ENCODE assay signal across 14 cellular contexts in the genomic region with DNA sequence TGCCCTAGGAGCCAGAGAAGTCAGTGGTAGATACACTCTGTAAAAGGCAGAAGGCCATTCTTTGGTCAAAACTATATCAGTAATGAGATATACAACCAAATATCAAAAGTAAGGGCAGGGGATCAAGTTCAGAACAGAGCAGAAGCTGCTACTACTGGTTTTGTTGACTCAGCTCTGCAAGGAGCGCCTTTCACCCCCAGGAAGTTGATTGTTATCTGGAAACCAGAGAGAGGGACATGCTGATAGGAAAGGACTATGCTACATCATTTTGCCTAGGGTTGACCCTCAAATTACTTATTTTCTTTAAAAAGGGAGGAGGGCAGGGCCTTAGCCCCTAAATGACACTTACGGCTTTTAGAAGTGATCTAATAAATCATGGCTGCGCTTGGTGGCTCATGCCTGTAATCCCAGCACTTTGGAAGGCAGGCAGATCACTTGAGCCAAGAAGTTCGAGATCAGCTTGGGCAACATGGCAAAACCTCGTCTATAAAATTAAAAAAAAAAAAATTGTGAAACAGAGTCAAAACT.
DNase-seq lines count a peak whose midpoint lies in the region; ATAC-seq and TF ChIP-seq lines count a peak whose summit lies in the region.
"Had no signal": no experiment of that assay in that cellular context is flagged by ENCODE, and none has a peak within 500 bp of the region (broad histone marks: within the 10 kb centered on the region; RNA-seq: fewer than 3 reads in every experiment).

No MANE protein-coding gene starts in this region.

- H3K9me3 ChIP-seq in Karpas-422 (ENCODE audit: low read length) = no peaks in the 10 kb centered on the region

- no peak overlapping the region for H3K27ac Mint-ChIP-seq in GM23338
- peak overlapping the region; percentile 30 for H3K27ac Mint-ChIP-seq in central memory CD8-positive, alpha-beta T cell (ENCODE audit: low read depth)
- H3K27ac Mint-ChIP-seq in nephron progenitor cell = peak overlapping the region; percentile 89
- H3K27ac Mint-ChIP-seq: CD4-positive, CD25-positive, alpha-beta regulatory T cell had no signal

- H3K27me3 ChIP-seq in GM23338 (ENCODE audit: insufficient read depth) = no peaks in the 10 kb centered on the region
- H3K27me3 ChIP-seq in Karpas-422 (ENCODE audit: low read length) = no peaks in the 10 kb centered on the region

- peak overlapping the region; percentile 30; the same call in 1 of the 2 replicates for H2AFZ ChIP-seq in GM23338
- H2AFZ ChIP-seq in Karpas-422 (ENCODE audit: low read length) = no peak overlapping the region
- H2AFZ ChIP-seq: GM23248 had no signal

- H3K27me3 Mint-ChIP-seq in GM23338 (ENCODE audit: insufficient read depth, low read depth, poor library complexity) (no peaks in the 10 kb centered on the region), nephron progenitor cell (ENCODE audit: low read depth, poor library complexity) (no peaks in the 10 kb centered on the region)
- peaks cover 18% of the 10 kb centered on the region for H3K27me3 Mint-ChIP-seq in central memory CD8-positive, alpha-beta T cell

- H3K4me3 ChIP-seq in GM23338 (no peak overlapping the region), Karpas-422 (ENCODE audit: low read length) (no peak overlapping the region)
- H3K4me3 ChIP-seq: GM23248 had no signal

- H4K20me1 ChIP-seq in GM23338 (replicated peaks; ENCODE audit: insufficient read depth) (no peaks in the 10 kb centered on the region), Karpas-422 (ENCODE audit: insufficient read depth, low read depth, low read length) (no peaks in the 10 kb centered on the region)

- H3K9ac ChIP-seq in Karpas-422 (ENCODE audit: low read length) = no peak overlapping the region
- H3K9ac ChIP-seq: GM23248 had no signal

- TF ChIP-seq CTCF in GM23338 (conservative IDR thresholded peaks at IDR 0.05; ENCODE audit: low read depth in 2 of 2) (no peak), nephron progenitor cell (IDR thresholded peaks at IDR 0.05) (no peak)

- H3F3A ChIP-seq in GM23338 (replicated peaks; ENCODE audit: low read depth) = no peaks in the 10 kb centered on the region

- H3K4me2 ChIP-seq in GM23338 (no peak overlapping the region), Karpas-422 (ENCODE audit: low read depth, low read length, poor library complexity, severe bottlenecking) (no peak overlapping the region)

- no peak for DNase-seq in GM23338 (ENCODE audit: low spot score)
- peak; percentile 65 for DNase-seq in NCI-H69 (lab: John Stamatoyannopoulos, UW)
- no peak for DNase-seq in central memory CD8-positive, alpha-beta T cell (ENCODE audit: low spot score in 2 of 2)
- peak; percentile 4 for DNase-seq in nephron progenitor cell
- no peak for DNase-seq in amniotic stem cell (lab: John Stamatoyannopoulos, UW)
- no peak for DNase-seq in Karpas-422
- DNase-seq: CD4-positive, CD25-positive, alpha-beta regulatory T cell; GM23248; NCI-H1436; NCI-H2081; NCI-H226; NCI-H524 treated with DMSO at 0.1 percent for 48 hours had no signal

- H3K4me1 ChIP-seq in GM23338 (ENCODE audit: insufficient read depth) (no peaks in the 10 kb centered on the region), Karpas-422 (ENCODE audit: low read length) (no peaks in the 10 kb centered on the region)

- ATAC-seq in GM23338 (peak; percentile 44; the same call in 1 of the 3 replicates), GM19035 (IDR thresholded peaks at IDR 0.05; ENCODE audit: unreplicated experiment) (no peak)
- no peak for ATAC-seq in central memory CD8-positive, alpha-beta T cell (replicated peaks; ENCODE audit: extremely low read depth, poor library complexity, severe bottlenecking)

- H3K4me3 Mint-ChIP-seq in GM23338 = no peak overlapping the region
- H3K4me3 Mint-ChIP-seq in central memory CD8-positive, alpha-beta T cell = no peak overlapping the region
- no peak overlapping the region for H3K4me3 Mint-ChIP-seq in nephron progenitor cell
- H3K4me3 Mint-ChIP-seq: CD4-positive, CD25-positive, alpha-beta regulatory T cell had no signal

- H3K9me2 ChIP-seq in GM23338 (ENCODE audit: insufficient read depth) (no peaks in the 10 kb centered on the region), Karpas-422 (replicated peaks; ENCODE audit: insufficient read depth, low read length) (no peaks in the 10 kb centered on the region)

- H3K79me2 ChIP-seq in GM23338 (replicated peaks; ENCODE audit: insufficient read depth) (no peaks in the 10 kb centered on the region), Karpas-422 (ENCODE audit: low read length) (no peaks in the 10 kb centered on the region)

- no peak overlapping the region for H3K27ac ChIP-seq in GM23338 (ENCODE audit: low read depth)
- no peak overlapping the region for H3K27ac ChIP-seq in Karpas-422 (ENCODE audit: low read length)
- H3K27ac ChIP-seq: GM23248, RWPE1 had no signal

- no peaks in the 10 kb centered on the region for H3K9me3 Mint-ChIP-seq in GM23338
- H3K9me3 Mint-ChIP-seq in central memory CD8-positive, alpha-beta T cell = no peaks in the 10 kb centered on the region
- H3K9me3 Mint-ChIP-seq in nephron progenitor cell = no peaks in the 10 kb centered on the region

- H3K36me3 ChIP-seq in GM23338 (ENCODE audit: insufficient read depth) (no peaks in the 10 kb centered on the region), Karpas-422 (ENCODE audit: insufficient read depth, low read length) (no peaks in the 10 kb centered on the region)

- H3K4me1 Mint-ChIP-seq in GM23338 = peaks cover 9% of the 10 kb centered on the region
- H3K4me1 Mint-ChIP-seq in central memory CD8-positive, alpha-beta T cell = no peaks in the 10 kb centered on the region
- peaks cover 31% of the 10 kb centered on the region for H3K4me1 Mint-ChIP-seq in nephron progenitor cell
- H3K4me1 Mint-ChIP-seq: CD4-positive, CD25-positive, alpha-beta regulatory T cell had no signal

- H3K36me3 Mint-ChIP-seq in GM23338 (ENCODE audit: low read depth) (no peaks in the 10 kb centered on the region), nephron progenitor cell (ENCODE audit: low read depth) (no peaks in the 10 kb centered on the region)
- no peaks in the 10 kb centered on the region for H3K36me3 Mint-ChIP-seq in central memory CD8-positive, alpha-beta T cell (ENCODE audit: insufficient read depth)
- H3K36me3 Mint-ChIP-seq: CD4-positive, CD25-positive, alpha-beta regulatory T cell had no signal

TF ChIP-seq in GM23338, 12 proteins besides CTCF, POLR2A, EP300 and RAD21 (continues in another document):
- no peak for TF ChIP-seq EZH2 (IDR thresholded peaks at IDR 0.05; ENCODE audit: low read depth, unreplicated experiment)
- TF ChIP-seq, protein P1, sequence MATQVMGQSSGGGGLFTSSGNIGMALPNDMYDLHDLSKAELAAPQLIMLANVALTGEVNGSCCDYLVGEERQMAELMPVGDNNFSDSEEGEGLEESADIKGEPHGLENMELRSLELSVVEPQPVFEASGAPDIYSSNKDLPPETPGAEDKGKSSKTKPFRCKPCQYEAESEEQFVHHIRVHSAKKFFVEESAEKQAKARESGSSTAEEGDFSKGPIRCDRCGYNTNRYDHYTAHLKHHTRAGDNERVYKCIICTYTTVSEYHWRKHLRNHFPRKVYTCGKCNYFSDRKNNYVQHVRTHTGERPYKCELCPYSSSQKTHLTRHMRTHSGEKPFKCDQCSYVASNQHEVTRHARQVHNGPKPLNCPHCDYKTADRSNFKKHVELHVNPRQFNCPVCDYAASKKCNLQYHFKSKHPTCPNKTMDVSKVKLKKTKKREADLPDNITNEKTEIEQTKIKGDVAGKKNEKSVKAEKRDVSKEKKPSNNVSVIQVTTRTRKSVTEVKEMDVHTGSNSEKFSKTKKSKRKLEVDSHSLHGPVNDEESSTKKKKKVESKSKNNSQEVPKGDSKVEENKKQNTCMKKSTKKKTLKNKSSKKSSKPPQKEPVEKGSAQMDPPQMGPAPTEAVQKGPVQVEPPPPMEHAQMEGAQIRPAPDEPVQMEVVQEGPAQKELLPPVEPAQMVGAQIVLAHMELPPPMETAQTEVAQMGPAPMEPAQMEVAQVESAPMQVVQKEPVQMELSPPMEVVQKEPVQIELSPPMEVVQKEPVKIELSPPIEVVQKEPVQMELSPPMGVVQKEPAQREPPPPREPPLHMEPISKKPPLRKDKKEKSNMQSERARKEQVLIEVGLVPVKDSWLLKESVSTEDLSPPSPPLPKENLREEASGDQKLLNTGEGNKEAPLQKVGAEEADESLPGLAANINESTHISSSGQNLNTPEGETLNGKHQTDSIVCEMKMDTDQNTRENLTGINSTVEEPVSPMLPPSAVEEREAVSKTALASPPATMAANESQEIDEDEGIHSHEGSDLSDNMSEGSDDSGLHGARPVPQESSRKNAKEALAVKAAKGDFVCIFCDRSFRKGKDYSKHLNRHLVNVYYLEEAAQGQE (IDR thresholded peaks at IDR 0.05; ENCODE audit: unreplicated experiment) = no peak
- TF ChIP-seq ETS1 (IDR thresholded peaks at IDR 0.05) = no peak
- TF ChIP-seq CREB1 (CRISPR knock-in tag; IDR thresholded peaks at IDR 0.05; ENCODE audit: low read depth) = no peak

Comparison
In these comparisons a context has a peak if more than half of its experiments do, and no peak if none do; other contexts are left out.
1. DNase-seq: peak in NCI-H69 (single experiment) and nephron progenitor cell (single experiment); none in GM23338 (single experiment), central memory CD8-positive, alpha-beta T cell (0 of 2), amniotic stem cell (single experiment) and Karpas-422 (single experiment).